18 cellular contexts compared by ENCODE assay signal in genomic region chr6:6039946-6040509, GRCh38. TPM values are rescaled to one million over a fixed set of nuclear protein-coding genes. Genes with fewer than 3 reads are reported as not detected.
DNase-seq lines count a peak whose midpoint lies in the region; ATAC-seq, FAIRE-seq and TF ChIP-seq lines count a peak whose summit lies in the region.
"Had no signal": no experiment of that assay in that cellular context is flagged by ENCODE, and none has a peak within 500 bp of the region (broad histone marks: within the 10 kb centered on the region; RNA-seq: fewer than 3 reads in every experiment).

No MANE protein-coding gene starts in this region.

- no peaks in the 10 kb centered on the region; a peak in 5 of 22 replicates for H4K20me1 ChIP-seq in BLaER1 treated with 17β-estradiol and CSF1 and Interleukin-3, amounts not matched to agents 10 nM and 100 nM
- no peaks in the 10 kb centered on the region for H4K20me1 ChIP-seq in GM12878 (ENCODE audit: control insufficient read depth, insufficient read depth)

- H3K27ac ChIP-seq in BLaER1 treated with 17β-estradiol and CSF1 and Interleukin-3, amounts not matched to agents 10 nM and 100 nM: no peak overlapping the region
- no peak overlapping the region for H3K27ac ChIP-seq in GM12878 (ENCODE audit: control insufficient read depth, insufficient read depth)
- no peak overlapping the region for H3K27ac ChIP-seq in caudate nucleus (ENCODE audit: low read depth, low read length)
- H3K27ac ChIP-seq: RWPE1, SJSA1 had no signal

- ATAC-seq in HG03460 (IDR thresholded peaks at IDR 0.05; ENCODE audit: unreplicated experiment): peak; percentile 88
- peak; percentile 72 for ATAC-seq in GM12878
- ATAC-seq in GM21447 (IDR thresholded peaks at IDR 0.05; ENCODE audit: unreplicated experiment): no peak
- ATAC-seq: CD8-positive, alpha-beta T cell; GM23338; HepG2 had no signal

- H3K4me1 Mint-ChIP-seq in activated CD4-positive, alpha-beta T cell treated with anti-CD3 and anti-CD28 coated beads, Interleukin-2, amount 10 ng/mL, durations not matched to agents 24 days and 14 days: no peaks in the 10 kb centered on the region
- H3K4me1 Mint-ChIP-seq: GM23338 had no signal

- H3K9ac ChIP-seq in BLaER1 treated with 17β-estradiol and CSF1 and Interleukin-3, amounts not matched to agents 10 nM and 100 nM: no peak overlapping the region
- H3K9ac ChIP-seq in GM12878 (ENCODE audit: control insufficient read depth, insufficient read depth, low read length): no peak overlapping the region

- no peaks in the 10 kb centered on the region for H3K36me3 ChIP-seq in BLaER1 treated with 17β-estradiol and CSF1 and Interleukin-3, amounts not matched to agents 10 nM and 100 nM
- no peaks in the 10 kb centered on the region for H3K36me3 ChIP-seq in GM12878 (ENCODE audit: control insufficient read depth in 2 of 2, insufficient read depth in 2 of 2, low read length in 1 of 2)
- H3K36me3 ChIP-seq: MG63, SJSA1 had no signal

- TF ChIP-seq CTCF in GM12878 (IDR thresholded peaks at IDR 0.05 in 2 of 3, conservative IDR thresholded peaks at IDR 0.05 in 1 of 3; ENCODE audit: control insufficient read depth in 2 of 3, extremely low read depth in 1 of 3, insufficient read depth in 1 of 3, low read depth in 3 of 3, low read length in 3 of 3): no peak

- no peak for TF ChIP-seq POLR2A in GM12878 (IDR thresholded peaks at IDR 0.05; ENCODE audit: low read depth, low read length)

- POLR2A ChIA-PET in GM12878 (lab: Charles Lee): no interaction called here

- no peak overlapping the region for H3K27ac Mint-ChIP-seq in activated CD4-positive, alpha-beta T cell treated with anti-CD3 and anti-CD28 coated beads, Interleukin-2, amount 10 ng/mL, durations not matched to agents 24 days and 14 days
- H3K27ac Mint-ChIP-seq: CD8-positive, alpha-beta T cell; GM23338 had no signal

- SMC1A ChIA-PET in GM12878 (lab: Charles Lee; ENCODE audit: uncharacterized antibody, unreplicated experiment): no interaction called here

- peak; percentile 59 for FAIRE-seq in GM18507 (lab: Jason Lieb, UNC)
- no peak for FAIRE-seq in GM12878 (lab: Jason Lieb, UNC)
- FAIRE-seq: HepG2 had no signal

- no TSS peak for BruUV-seq in GM12878 (replicated peaks; lab: Mats Ljungman, UMichigan)

- CTCF ChIA-PET in GM12878 (lab: Yijun Ruan, JAX): interaction anchor here (0.9 to 1.0 kb wide), 2 partner anchors 19 to 110 kb away, joined by 3 read pairs; no protein-coding TSS in a partner anchor

- in situ Hi-C loops in GM12878 (cut with MboI): no loop called here

- WGBS in GM12878 (ENCODE audit: insufficient coverage, insufficient replicate concordance, low lambda C conversion rate, missing lambda C conversion rate): 0% methylated on average over 3 of the region's 3 CpGs

- no peaks in the 10 kb centered on the region for H3K36me3 Mint-ChIP-seq in activated CD4-positive, alpha-beta T cell treated with anti-CD3 and anti-CD28 coated beads, Interleukin-2, amount 10 ng/mL, durations not matched to agents 24 days and 14 days (ENCODE audit: low read depth)
- H3K36me3 Mint-ChIP-seq: CD8-positive, alpha-beta T cell had no signal

- no peak overlapping the region for H2AFZ ChIP-seq in GM12878 (ENCODE audit: control insufficient read depth, low read depth, low read length)
- H2AFZ ChIP-seq: GM23338 had no signal

- no peak for TF ChIP-seq EP300 in GM12878 (IDR thresholded peaks at IDR 0.05; ENCODE audit: borderline replicate concordance in 1 of 2, control insufficient read depth in 1 of 2, low read depth in 2 of 2, low read length in 2 of 2)

- peaks cover 12% of the 10 kb centered on the region for H3K27me3 Mint-ChIP-seq in activated CD4-positive, alpha-beta T cell treated with anti-CD3 and anti-CD28 coated beads, Interleukin-2, amount 10 ng/mL, durations not matched to agents 24 days and 14 days

- DNase-seq in GM18507 (ENCODE audit: extremely low spot score, insufficient read length, low read depth) (no peak), GM12878 (ENCODE audit: low read depth, low spot score) (no peak), COR-L47 (lab: John Stamatoyannopoulos, UW) (no peak), caudate nucleus (lab: John Stamatoyannopoulos, UW) (no peak)
- DNase-seq in activated CD4-positive, alpha-beta T cell treated with anti-CD3 and anti-CD28 coated beads, Interleukin-2, amount 10 ng/mL, durations not matched to agents 24 days and 14 days: no peak
- DNase-seq: ACHN; CD8-positive, alpha-beta T cell; MG63; NCI-H1417 treated with DMSO at 0.1 percent for 48 hours; NCI-H2029; NCI-H524 had no signal

- peaks cover 33 to 69% (median 50%) of the 10 kb centered on the region in 11 experiments for H3K27me3 ChIP-seq in BLaER1 treated with 17β-estradiol and CSF1 and Interleukin-3, amounts not matched to agents 10 nM and 100 nM
- peaks cover 0 to 2% of the 10 kb centered on the region in 2 experiments; a peak in 2 of 4 replicates for H3K27me3 ChIP-seq in GM12878 (replicated peaks in 1 of 2; ENCODE audit: control insufficient read depth in 2 of 2, insufficient read depth in 2 of 2, low read length in 1 of 2)
- H3K27me3 ChIP-seq: SJSA1 had no signal

- peaks cover 0 to 5% (median 0%) of the 10 kb centered on the region in 11 experiments; a peak in 1 of 22 replicates for H3K9me3 ChIP-seq in BLaER1 treated with 17β-estradiol and CSF1 and Interleukin-3, amounts not matched to agents 10 nM and 100 nM (replicated peaks in 1 of 11)
- H3K9me3 ChIP-seq in GM12878 (replicated peaks; ENCODE audit: control insufficient read depth, insufficient read depth, low read length): no peaks in the 10 kb centered on the region
- H3K9me3 ChIP-seq: MG63, SJSA1 had no signal

- no peak overlapping the region for H3K4me3 ChIP-seq in BLaER1 treated with 17β-estradiol and CSF1 and Interleukin-3, amounts not matched to agents 10 nM and 100 nM
- no peak overlapping the region for H3K4me3 ChIP-seq in GM12878
- H3K4me3 ChIP-seq: GM23338, MG63, SJSA1 had no signal

- RAD21 ChIA-PET in GM12878 (lab: Charles Lee; ENCODE audit: unreplicated experiment): no interaction called here

- H3K4me1 ChIP-seq in BLaER1 treated with 17β-estradiol and CSF1 and Interleukin-3, amounts not matched to agents 10 nM and 100 nM: peaks cover 5 to 15% (median 14%) of the 10 kb centered on the region in 10 experiments; a peak in 19 of 20 replicates
- H3K4me1 ChIP-seq in GM12878 (ENCODE audit: control insufficient read depth, insufficient read depth, low read length): 0 out of 2 replicates have a peak, but pooled peaks cover 3% of the 10 kb centered on the region
- H3K4me1 ChIP-seq: SJSA1 had no signal

- no peaks in the 10 kb centered on the region for H3K79me2 ChIP-seq in GM12878 (ENCODE audit: control insufficient read depth, insufficient read depth, low read length)

- H3K4me2 ChIP-seq in BLaER1 treated with 17β-estradiol and CSF1 and Interleukin-3, amounts not matched to agents 10 nM and 100 nM: peak overlapping the region; percentile 25 to 60 (median 41); a peak in 19 of 22 replicates
- H3K4me2 ChIP-seq in GM12878 (ENCODE audit: control insufficient read depth, insufficient read depth): no peak overlapping the region
- H3K4me2 ChIP-seq: GM23338 had no signal

- intact Hi-C loops in GM12878 (cut with micrococcal nuclease; ENCODE audit: unreplicated experiment): no loop called here
- intact Hi-C loops in activated CD4-positive, alpha-beta T cell treated with anti-CD3 and anti-CD28 coated beads, Interleukin-2, amount 10 ng/mL, durations not matched to agents 24 days and 14 days (cut with micrococcal nuclease): no loop called here

- TF ChIP-seq RAD21 in GM12878 (IDR thresholded peaks at IDR 0.05; ENCODE audit: insufficient read depth, low read depth, low read length): no peak

- H3K4me3 Mint-ChIP-seq in activated CD4-positive, alpha-beta T cell treated with anti-CD3 and anti-CD28 coated beads, Interleukin-2, amount 10 ng/mL, durations not matched to agents 24 days and 14 days: no peak overlapping the region
- H3K4me3 Mint-ChIP-seq: CD8-positive, alpha-beta T cell; GM23338 had no signal

- no peaks in the 10 kb centered on the region for H3K9me3 Mint-ChIP-seq in activated CD4-positive, alpha-beta T cell treated with anti-CD3 and anti-CD28 coated beads, Interleukin-2, amount 10 ng/mL, durations not matched to agents 24 days and 14 days
- H3K9me3 Mint-ChIP-seq: CD8-positive, alpha-beta T cell; GM23338 had no signal

TF ChIP-seq in GM12878, 131 proteins besides CTCF, POLR2A, EP300 and RAD21:
- TF ChIP-seq NR2F1 (conservative IDR thresholded peaks at IDR 0.05) (0 out of 2 replicates have a peak, but pooled peaks have one; percentile 31), RUNX3 (IDR thresholded peaks at IDR 0.05; ENCODE audit: low read length) (peak; percentile 33; the same call in 1 of the 2 replicates), ZNF207 (IDR thresholded peaks at IDR 0.05; ENCODE audit: borderline replicate concordance) (no peak)

RNA-seq across cellular contexts. Expression of gene NRN1, which starts 33.3 kb away (rescaled TPM):
- 2.2 and 3.2 TPM in 2 replicates for total RNA-seq in GM12878 (2013; cell fraction: nucleolus; rRNA removed)
- total RNA-seq in GM12878 (2014; rRNA removed) (0.11 and 0.17 TPM in 2 replicates), GM12878 (2014; rRNA removed; fragmentation: Illumina TruSeq; extraction: Trizol) (0.13 and 0.18 TPM in 2 replicates), GM12878 (2021) (0.13 and 0.37 TPM in 2 replicates)
- 1.2 TPM for polyA plus RNA-seq in GM12878 (2011; ENCODE audit: low read depth)
- polyA plus RNA-seq in GM12878 (2011; rRNA removed) (22.6 and 25.9 TPM in 2 replicates), GM12878 (2014; fragmentation: Illumina TruSeq; extraction: Trizol) (0.25 TPM in 1 of 2 replicates, not detected in the other), GM12878 (2014; fragmentation: Nextera tagmentation; extraction: Ambion mirVana) (under 1 TPM; 0.15 to 0.23 TPM), GM12878 (2014; rRNA removed) (0.16 and 0.26 TPM in 2 replicates), GM12878 (2016; fragmentation: Nextera tagmentation; extraction: Ambion mirVana) (under 1 TPM in 1 of 2 experiments, not detected in 1; 0.24 TPM)
- polyA plus RNA-seq in GM12878 (2011; cell fraction: cytosol; rRNA removed): 16.2 TPM in 2 replicates
- 9.7 and 9.8 TPM in 2 replicates for polyA plus RNA-seq in GM12878 (2011; cell fraction: nucleus; rRNA removed)
- 3.3 and 5.1 TPM in 2 replicates for polyA plus RNA-seq in GM12878 (2012)
- 9.9 and 10.5 TPM in 2 replicates for polyA minus RNA-seq in GM12878 (2011; rRNA and poly(A)+ RNA removed)
- polyA minus RNA-seq in GM12878 (2011; cell fraction: cytosol; rRNA and poly(A)+ RNA removed): 4.3 and 4.7 TPM in 2 replicates
- polyA minus RNA-seq in GM12878 (2011; cell fraction: nucleus; rRNA and poly(A)+ RNA removed): 1.2 and 1.5 TPM in 2 replicates
- 4.0 and 4.8 TPM in 2 replicates for total RNA-seq in activated CD4-positive, alpha-beta T cell treated with anti-CD3 and anti-CD28 coated beads, Interleukin-2, amount 10 ng/mL, durations not matched to agents 24 days and 14 days
- total RNA-seq: GM23338, HepG2 had no signal
